ENCODE assay signal across 22 cellular contexts in genomic region chr7:1259621-1260020, GRCh38. TPM values are rescaled to one million over a fixed set of nuclear protein-coding genes. Genes with fewer than 3 reads are reported as not detected.
DNase-seq lines count a peak whose midpoint lies in the region; ATAC-seq, FAIRE-seq and TF ChIP-seq lines count a peak whose summit lies in the region.
"Had no signal": no experiment of that assay in that cellular context is flagged by ENCODE, and none has a peak within 500 bp of the region (broad histone marks: within the 10 kb centered on the region; RNA-seq: fewer than 3 reads in every experiment).

No MANE protein-coding gene starts in this region.

- WGBS in spleen, 5 donors = 71 to 83% (median 76%) methylated on average over 2 to 16 of the region's 16 CpGs
- WGBS in small intestine, 3 donors = 70 to 73% (median 70%) methylated on average over 10 to 16 of the region's 16 CpGs

- H3K27ac ChIP-seq in left ventricle myocardium inferior (replicated peaks) (no peak overlapping the region), kidney (ENCODE audit: low read depth in 2 of 2, low read length in 2 of 2) (no peak overlapping the region), spleen (no peak overlapping the region), small intestine (ENCODE audit: low read depth in 1 of 2, low read length in 1 of 2) (no peak overlapping the region)
- H3K27ac ChIP-seq: BLaER1, GM23248 had no signal

- no peaks in the 10 kb centered on the region for H3K4me1 ChIP-seq in left ventricle myocardium inferior
- H3K4me1 ChIP-seq in kidney (ENCODE audit: control insufficient read depth in 1 of 2, insufficient read depth in 1 of 2, low read depth in 1 of 2, low read length in 2 of 2) = no peaks in the 10 kb centered on the region
- no peaks in the 10 kb centered on the region for H3K4me1 ChIP-seq in spleen
- H3K4me1 ChIP-seq in small intestine (ENCODE audit: control insufficient read depth in 2 of 2, insufficient read depth in 1 of 2, low read depth in 1 of 2, low read length in 1 of 2) = no peaks in the 10 kb centered on the region

- no peak overlapping the region for H3K9ac ChIP-seq in kidney (ENCODE audit: low read length in 2 of 2)
- H3K9ac ChIP-seq: BLaER1, GM23248 had no signal

- H3K36me3 ChIP-seq in left ventricle myocardium inferior (no peaks in the 10 kb centered on the region), kidney (ENCODE audit: control insufficient read depth in 1 of 2, insufficient read depth in 2 of 2, low read length in 2 of 2) (no peaks in the 10 kb centered on the region), spleen (no peaks in the 10 kb centered on the region), H7 (replicated peaks; ENCODE audit: control insufficient read depth, insufficient read depth, low read length) (no peaks in the 10 kb centered on the region), small intestine (ENCODE audit: control insufficient read depth in 2 of 2, insufficient read depth in 2 of 2, low read length in 2 of 2) (no peaks in the 10 kb centered on the region)
- H3K36me3 ChIP-seq: BLaER1 had no signal

- H3K4me3 ChIP-seq in left ventricle myocardium inferior (no peak overlapping the region), kidney (ENCODE audit: low read length in 2 of 2) (no peak overlapping the region), spleen (no peak overlapping the region), H7 (ENCODE audit: insufficient read depth, low read depth, low read length) (no peak overlapping the region), small intestine (ENCODE audit: low read depth in 1 of 2, low read length in 2 of 2) (no peak overlapping the region)
- H3K4me3 ChIP-seq: BLaER1, GM23248 had no signal

- intact Hi-C loops in Right ventricle myocardium superior (cut with DNase I) = no loop called here
- intact Hi-C loops in left ventricle myocardium inferior (cut with micrococcal nuclease) = no loop called here
- intact Hi-C loops in kidney (cut with DNase I) = no loop called here
- intact Hi-C loops in spleen (cut with DNase I; ENCODE audit: low total_unique reads) = no loop called here

- no peaks in the 10 kb centered on the region for H3K9me3 ChIP-seq in left ventricle myocardium inferior (replicated peaks)
- H3K9me3 ChIP-seq in kidney (ENCODE audit: control insufficient read depth in 1 of 2, low read length in 2 of 2) = no peaks in the 10 kb centered on the region
- H3K9me3 ChIP-seq in spleen = no peaks in the 10 kb centered on the region
- no peaks in the 10 kb centered on the region for H3K9me3 ChIP-seq in small intestine (ENCODE audit: control insufficient read depth, low read depth)
- H3K9me3 ChIP-seq: BLaER1 had no signal

- peak; percentile 23 for DNase-seq in Right ventricle myocardium superior
- no peak for DNase-seq in left ventricle myocardium inferior
- peak; percentile 47 for DNase-seq in kidney
- DNase-seq in spleen = peak; percentile 53
- DNase-seq in H7 = no peak
- DNase-seq in iPS-NIHi11 (ENCODE audit: low spot score) = no peak
- no peak for DNase-seq in small intestine
- DNase-seq: 8988T; CD4-positive, alpha-beta memory T cell; DMS153; DMS79; GDM1; GM23248; HCEC 1CT had no signal

- FAIRE-seq in kidney (lab: Jason Lieb, UNC) (no peak), small intestine (lab: Jason Lieb, UNC) (no peak)
- FAIRE-seq: GM12892, GM18507 had no signal

- ATAC-seq in Right ventricle myocardium superior (ENCODE audit: poor library complexity) = no peak

- peaks cover 95% of the 10 kb centered on the region for H3K27me3 ChIP-seq in left ventricle myocardium inferior (ENCODE audit: low read depth)
- peaks cover 0 to 93% (median 51%) of the 10 kb centered on the region in 7 donors for H3K27me3 ChIP-seq in spleen (replicated peaks in 1 of 7)
- H3K27me3 ChIP-seq in H7 (ENCODE audit: control insufficient read depth, insufficient read depth, low read length) = no peaks in the 10 kb centered on the region
- H3K27me3 ChIP-seq in small intestine (ENCODE audit: control insufficient read depth in 2 of 2, insufficient read depth in 2 of 2, low read length in 2 of 2) = peaks cover 3 to 4% of the 10 kb centered on the region in 2 donors

- TF ChIP-seq CTCF in left ventricle myocardium inferior (IDR thresholded peaks at IDR 0.05; ENCODE audit: borderline replicate concordance) = no peak
- TF ChIP-seq CTCF in kidney (IDR thresholded peaks at IDR 0.05; ENCODE audit: borderline replicate concordance, extremely low read depth, insufficient read depth) = no peak
- no peak for TF ChIP-seq CTCF in spleen (IDR thresholded peaks at IDR 0.05 in 8 of 11, conservative IDR thresholded peaks at IDR 0.05 in 3 of 11)

- no peak for TF ChIP-seq POLR2A in spleen (IDR thresholded peaks at IDR 0.05)

RNA-seq across cellular contexts. Expression of gene UNCX, which starts 26.9 kb away (rescaled TPM):
- total RNA-seq in Right ventricle myocardium superior (not detected), left ventricle myocardium inferior (not detected), kidney (2.0 TPM), spleen (not detected)
- polyA plus RNA-seq in kidney (ENCODE audit: insufficient read depth, low read depth, low replicate concordance) (1.4 TPM), spleen (not detected), small intestine (not detected)
- not detected in 2 replicates for total RNA-seq in H7 (2014; rRNA removed; shearing (Covaris generic))
- total RNA-seq: CD4-positive, alpha-beta memory T cell; Daoy; GM23248; H4; HT-29 had no signal
- polyA plus RNA-seq: AG04450; CD14-positive monocyte; CD4-positive, alpha-beta memory T cell; GM23248 had no signal

Comparison
In these comparisons a context has a peak if more than half of its experiments do, and no peak if none do; other contexts are left out.
1. DNase-seq: peak in Right ventricle myocardium superior (single experiment), kidney (single experiment) and spleen (single experiment); none in left ventricle myocardium inferior (single experiment), H7 (single experiment), iPS-NIHi11 (single experiment) and small intestine (single experiment).